Comparison of ENCODE assay signal across 8 cellular contexts in genomic region chr12:12803186-12803585, GRCh38. TPM values are rescaled to one million over a fixed set of nuclear protein-coding genes. Genes with fewer than 3 reads are reported as not detected.
DNase-seq lines count a peak whose midpoint lies in the region; ATAC-seq and TF ChIP-seq lines count a peak whose summit lies in the region.

No MANE protein-coding gene starts in this region.

- H3K27ac ChIP-seq in RWPE2 (ENCODE audit: poor library complexity, severe bottlenecking) (peak overlapping the region; percentile 96), tibial artery (no peak overlapping the region), A673 (ENCODE audit: low read depth, low read length, poor library complexity, severe bottlenecking) (no peak overlapping the region)

- DNase-seq in DMS53 treated with DMSO at 0.1 percent for 48 hours (lab: John Stamatoyannopoulos, UW; ENCODE audit: unreplicated experiment) (peak; percentile 100), RWPE2 (ENCODE audit: low spot score) (peak; percentile 83), astrocyte of the hippocampus (ENCODE audit: low read depth, low spot score) (peak; percentile 86), kidney tubule cell (ENCODE audit: low spot score) (peak; percentile 99), tibial artery (peak; percentile 64 to 76), A673 (ENCODE audit: low spot score) (no peak)

- no peak for TF ChIP-seq CTCF in RWPE2 (IDR thresholded peaks at IDR 0.05; ENCODE audit: poor library complexity, severe bottlenecking)
- TF ChIP-seq CTCF in tibial artery (IDR thresholded peaks at IDR 0.05), result no peak
- no peak for TF ChIP-seq CTCF in A673 (conservative IDR thresholded peaks at IDR 0.05; ENCODE audit: low read depth, low read length)

- H3K4me1 ChIP-seq in RWPE2 (ENCODE audit: insufficient read depth, poor library complexity, severe bottlenecking) (peaks cover 36% of the 10 kb centered on the region), tibial artery (peaks cover 0 to 5% (median 2%) of the 10 kb centered on the region in 4 donors), A673 (ENCODE audit: insufficient read depth, low read length, poor library complexity, severe bottlenecking) (peaks cover 11% of the 10 kb centered on the region)

- H3K9me3 ChIP-seq in RWPE2 (ENCODE audit: severe bottlenecking) (no peaks in the 10 kb centered on the region), tibial artery (no peaks in the 10 kb centered on the region), A673 (ENCODE audit: low read depth, low read length, poor library complexity, severe bottlenecking) (no peaks in the 10 kb centered on the region)

- intact Hi-C loops in tibial artery (cut with DNase I; ENCODE audit: low total_unique reads), result no loop called here
- intact Hi-C loops in A673 (cut with micrococcal nuclease; ENCODE audit: unreplicated experiment), result no loop called here

- POLR2A ChIA-PET in A673 (lab: Charles Lee; ENCODE audit: low non-redundant PET), result no interaction called here

- H3K36me3 ChIP-seq in RWPE2 (ENCODE audit: low read depth) (no peaks in the 10 kb centered on the region), tibial artery (no peaks in the 10 kb centered on the region), A673 (ENCODE audit: insufficient read depth, low read length, poor library complexity, severe bottlenecking) (no peaks in the 10 kb centered on the region)

- H3K4me3 ChIP-seq in RWPE2 (ENCODE audit: severe bottlenecking) (no peak overlapping the region), tibial artery (no peak overlapping the region), A673 (ENCODE audit: low read depth, low read length, poor library complexity, severe bottlenecking) (no peak overlapping the region)

- CTCF ChIA-PET in A673 (lab: Charles Lee), result interaction anchor here (0.7 kb wide), 1 partner anchor 113 kb away, joined by 8 read pairs; no protein-coding TSS in a partner anchor

- H3K27me3 ChIP-seq in RWPE2 (ENCODE audit: insufficient read depth, poor library complexity, severe bottlenecking) (no peaks in the 10 kb centered on the region), tibial artery (no peaks in the 10 kb centered on the region), A673 (replicated peaks; ENCODE audit: insufficient read depth, low read depth, low read length, poor library complexity) (no peaks in the 10 kb centered on the region)

- ATAC-seq in GM21390 (IDR thresholded peaks at IDR 0.05; ENCODE audit: unreplicated experiment) (peak; percentile 79), HG03520 (IDR thresholded peaks at IDR 0.05; ENCODE audit: unreplicated experiment) (peak; percentile 80), RWPE2 (ENCODE audit: low read depth) (peak; percentile 79)

- no TSS peak for BruUV-seq in A673 (replicated peaks; lab: Mats Ljungman, UMichigan)

RNA-seq across cellular contexts. Expression of gene DDX47, which starts 10.0 kb away (rescaled TPM):
- 86.8 and 90.4 TPM in 2 replicates for total RNA-seq in A673 (2021)

RNA-seq across cellular contexts. Expression of gene APOLD1, which starts 17.7 kb away (rescaled TPM):
- 5.9 and 6.4 TPM in 2 replicates for total RNA-seq in A673 (2021)
